In the genomic region with DNA sequence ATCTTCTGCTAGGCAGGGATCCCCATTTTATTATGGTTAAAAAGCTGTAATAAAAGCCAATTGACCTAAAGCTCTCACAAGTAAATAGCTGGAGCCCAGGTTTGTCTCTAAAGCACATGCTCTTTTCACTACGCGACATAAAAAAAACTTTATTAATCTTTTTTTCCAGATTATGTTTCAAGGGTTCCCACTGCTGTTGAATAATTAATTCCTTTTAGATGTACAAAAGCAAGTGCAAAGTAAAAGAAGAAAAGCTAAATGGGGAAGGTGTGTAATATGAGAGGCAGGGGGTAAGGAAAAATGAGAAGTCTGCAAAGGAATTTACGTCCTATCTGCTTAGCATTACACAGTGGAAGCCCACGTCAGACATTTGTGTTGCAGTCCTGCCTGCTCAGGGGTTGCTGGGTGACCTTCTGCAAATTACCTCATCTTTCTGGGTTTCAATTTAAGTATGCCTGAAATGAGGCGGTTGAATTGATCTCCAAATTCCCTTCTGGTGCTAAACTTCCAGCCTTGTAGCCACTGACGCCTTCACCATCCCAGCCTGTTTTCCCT, we compare ENCODE assay signal across 8 cellular contexts. TPM values are rescaled to one million over a fixed set of nuclear protein-coding genes. Genes with fewer than 3 reads are reported as not detected.
A peak's percentile ranks its signal among the peaks of the same experiment; 100 is the strongest.
DNase-seq lines count a peak whose midpoint lies in the region; ATAC-seq lines count a peak whose summit lies in the region.

No MANE protein-coding gene starts in this region.

- H2AK5ac ChIP-seq in mesenchymal stem cell (ENCODE audit: low read length, severe bottlenecking) = no peak overlapping the region

- H3K4me1 Mint-ChIP-seq in stimulated activated naive CD8-positive, alpha-beta T cell treated with anti-CD3 and anti-CD28 coated beads, Interleukin-15, amount 100 ng/mL, for 72 hours = peaks cover 55% of the 10 kb centered on the region

- H3K23ac ChIP-seq in mesenchymal stem cell (ENCODE audit: low read length in 2 of 2) = no peak overlapping the region

- peak overlapping the region; percentile 92 for H3K27ac ChIP-seq in effector memory CD4-positive, alpha-beta T cell (ENCODE audit: insufficient read depth, low read length, poor library complexity, severe bottlenecking)
- peak overlapping the region; percentile 93 for H3K27ac ChIP-seq in mesenchymal stem cell (ENCODE audit: low read length, poor library complexity, severe bottlenecking)

- H3K36me3 ChIP-seq in effector memory CD4-positive, alpha-beta T cell (ENCODE audit: control insufficient read depth, insufficient read depth, low read length) = no peaks in the 10 kb centered on the region
- peaks cover 0 to 21% of the 10 kb centered on the region in 2 experiments for H3K36me3 ChIP-seq in mesenchymal stem cell (ENCODE audit: control insufficient read depth in 1 of 2, insufficient read depth in 2 of 2, low read depth in 1 of 2, low read length in 2 of 2)

- H3K9me3 Mint-ChIP-seq in stimulated activated naive CD8-positive, alpha-beta T cell treated with anti-CD3 and anti-CD28 coated beads, Interleukin-15, amount 100 ng/mL, for 72 hours = peaks cover 0 to 5% of the 10 kb centered on the region in 2 donors

- peak; percentile 29 for ATAC-seq in GM21515 (IDR thresholded peaks at IDR 0.05; ENCODE audit: unreplicated experiment)
- ATAC-seq in stimulated activated naive CD8-positive, alpha-beta T cell treated with anti-CD3 and anti-CD28 coated beads, Interleukin-15, amount 100 ng/mL, for 72 hours = peak; percentile 74

- H3K9me3 ChIP-seq in effector memory CD4-positive, alpha-beta T cell (ENCODE audit: control insufficient read depth, low read length) = no peaks in the 10 kb centered on the region
- no peaks in the 10 kb centered on the region for H3K9me3 ChIP-seq in mesenchymal stem cell (ENCODE audit: control insufficient read depth, low read length)

- H3K14ac ChIP-seq in mesenchymal stem cell (ENCODE audit: low read length in 2 of 2) = peak overlapping the region in 1 of 2 experiments; percentile 5

- peak overlapping the region; percentile 97 to 98 for H3K4me3 Mint-ChIP-seq in stimulated activated naive CD8-positive, alpha-beta T cell treated with anti-CD3 and anti-CD28 coated beads, Interleukin-15, amount 100 ng/mL, for 72 hours

- peaks cover 29% of the 10 kb centered on the region for H3K4me1 ChIP-seq in effector memory CD4-positive, alpha-beta T cell (ENCODE audit: control insufficient read depth, insufficient read depth, low read length, poor library complexity, severe bottlenecking)
- H3K4me1 ChIP-seq in mesenchymal stem cell (ENCODE audit: control insufficient read depth, insufficient read depth, low read depth, low read length) = no peaks in the 10 kb centered on the region

- peak overlapping the region; percentile 75 for H2BK5ac ChIP-seq in mesenchymal stem cell (ENCODE audit: low read depth, low read length, poor library complexity, severe bottlenecking)

- peak overlapping the region; percentile 75 for H3K4me3 ChIP-seq in effector memory CD4-positive, alpha-beta T cell (ENCODE audit: insufficient read depth, low read depth, low read length, poor library complexity, severe bottlenecking)
- peak overlapping the region; percentile 43 to 93 for H3K4me3 ChIP-seq in mesenchymal stem cell (ENCODE audit: insufficient read depth in 1 of 2, low read depth in 1 of 2, low read length in 2 of 2)

- peak overlapping the region; percentile 44 for H4K91ac ChIP-seq in mesenchymal stem cell (ENCODE audit: low read length)

- peak overlapping the region; percentile 100 for H3K9ac ChIP-seq in mesenchymal stem cell (ENCODE audit: low read length)

- no peak overlapping the region for H2BK15ac ChIP-seq in mesenchymal stem cell (ENCODE audit: low read depth, poor library complexity, severe bottlenecking)

- H3K27me3 ChIP-seq in effector memory CD4-positive, alpha-beta T cell (replicated peaks; ENCODE audit: control insufficient read depth, insufficient read depth, low read length, poor library complexity, severe bottlenecking) = no peaks in the 10 kb centered on the region
- H3K27me3 ChIP-seq in mesenchymal stem cell (ENCODE audit: control insufficient read depth in 1 of 2, insufficient read depth in 1 of 2, low read length in 2 of 2) = no peaks in the 10 kb centered on the region

- peak overlapping the region; percentile 62 for H4K8ac ChIP-seq in mesenchymal stem cell (ENCODE audit: low read length)

- H3K4me2 ChIP-seq in mesenchymal stem cell (ENCODE audit: low read length, poor library complexity, severe bottlenecking) = peak overlapping the region; percentile 72

- H2BK12ac ChIP-seq in mesenchymal stem cell (ENCODE audit: low read length in 2 of 2) = no peak overlapping the region

- peak overlapping the region; percentile 29 to 60 for H3K18ac ChIP-seq in mesenchymal stem cell (ENCODE audit: low read depth in 1 of 2, low read length in 2 of 2)

- H3K4ac ChIP-seq in mesenchymal stem cell (ENCODE audit: low read depth in 1 of 2, low read length in 2 of 2) = peak overlapping the region in 1 of 2 experiments; percentile 3

- H3K27me3 Mint-ChIP-seq in stimulated activated naive CD8-positive, alpha-beta T cell treated with anti-CD3 and anti-CD28 coated beads, Interleukin-15, amount 100 ng/mL, for 72 hours = no peaks in the 10 kb centered on the region

- H3K27ac Mint-ChIP-seq in stimulated activated naive CD8-positive, alpha-beta T cell treated with anti-CD3 and anti-CD28 coated beads, Interleukin-15, amount 100 ng/mL, for 72 hours = peak overlapping the region; percentile 99 to 100

- H2AFZ ChIP-seq in mesenchymal stem cell (ENCODE audit: low read depth, low read length) = no peak overlapping the region

- DNase-seq in Daoy (ENCODE audit: low read depth) (peak; percentile 60), HuH-7 (ENCODE audit: low spot score) (peak; percentile 31), T-helper 9 cell (peak; percentile 11), mesenchymal stem cell (peak; percentile 92), NCI-H187 (lab: John Stamatoyannopoulos, UW) (no peak)
- peak in 2 of 3 donors; percentile 25 to 38 for DNase-seq in effector memory CD4-positive, alpha-beta T cell
- DNase-seq in stimulated activated naive CD8-positive, alpha-beta T cell treated with anti-CD3 and anti-CD28 coated beads, Interleukin-15, amount 100 ng/mL, for 72 hours = peak in 1 of 2 donors; percentile 72

- H3K79me1 ChIP-seq in mesenchymal stem cell (replicated peaks; ENCODE audit: low read length, poor library complexity, severe bottlenecking) = no peaks in the 10 kb centered on the region

- H2BK120ac ChIP-seq in mesenchymal stem cell (ENCODE audit: low read depth, low read length) = no peak overlapping the region

- 2% methylated on average over 4 of the region's 6 CpGs for WGBS in mesenchymal stem cell

RNA-seq across cellular contexts. Expression of gene NABP1, which starts 0.8 kb away (rescaled TPM):
- 25.8 and 31.1 TPM in 2 replicates for total RNA-seq in Daoy (2014; rRNA removed; shearing (Covaris generic))
- 21.4 TPM for polyA plus RNA-seq in mesenchymal stem cell (2013, experiment 1 of 2)
- 22.3 TPM for polyA plus RNA-seq in mesenchymal stem cell (2013, experiment 2 of 2)

Comparison
In these comparisons a context has a peak if more than half of its experiments do, and no peak if none do; other contexts are left out.
1. DNase-seq: peak in Daoy (single experiment), HuH-7 (single experiment), T-helper 9 cell (single experiment), effector memory CD4-positive, alpha-beta T cell (2 of 3) and mesenchymal stem cell (single experiment); none in NCI-H187 (0 of 2).